In the genomic region with DNA sequence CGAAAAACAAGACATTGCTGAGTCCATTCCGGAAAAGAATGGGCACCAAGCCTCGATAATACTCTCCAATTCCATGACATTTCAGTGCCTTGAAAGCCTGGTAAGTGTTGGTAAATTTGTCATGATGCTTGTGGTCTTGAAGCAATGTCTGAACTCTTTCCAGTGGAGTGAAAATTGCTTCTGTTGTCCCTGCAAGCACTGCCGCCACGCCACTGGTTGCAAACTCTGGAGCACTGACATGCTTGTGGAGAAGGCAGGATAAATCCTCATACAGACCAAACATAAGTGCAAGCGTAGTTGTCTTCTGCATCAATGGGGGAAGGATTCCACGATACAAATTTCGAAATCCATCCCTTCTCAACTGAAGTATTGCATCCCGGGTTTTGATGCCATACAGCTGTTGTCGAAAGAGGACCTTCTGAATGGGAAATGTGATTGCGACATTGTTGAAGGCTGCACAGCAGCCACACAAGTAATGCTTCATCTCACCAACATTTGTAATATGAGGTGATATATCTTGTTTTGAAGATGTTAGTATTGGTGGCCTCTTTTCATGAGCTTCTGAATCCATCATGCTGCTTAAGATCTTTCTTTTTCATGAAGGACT, we compare ENCODE assay signal across 7 cellular contexts. TPM values are rescaled to one million over a fixed set of nuclear protein-coding genes. Genes with fewer than 3 reads are reported as not detected.
DNase-seq lines count a peak whose midpoint lies in the region; ATAC-seq, FAIRE-seq and TF ChIP-seq lines count a peak whose summit lies in the region.
"Not testable (repeated sequence)": the region's sequence is repeated elsewhere in the genome, so short reads cannot be mapped to it uniquely, and the experiment has no call there.

No MANE protein-coding gene starts in this region.

- not testable (repeated sequence) for H3K27ac ChIP-seq in K562 (ENCODE audit: extremely low read depth, low read depth, low read length)

- H3K36me3 ChIP-seq in K562 (ENCODE audit: control insufficient read depth, insufficient read depth, low read length), result peaks cover 41% of the 10 kb centered on the region

- intact Hi-C loops in K562 (cut with micrococcal nuclease), result not testable (repeated sequence)

- WGBS in K562 (ENCODE audit: insufficient coverage, low coverage, missing lambda C conversion rate), result 87% methylated on average over 7 of the region's 11 CpGs

- TF ChIP-seq EP300 in Ishikawa (IDR thresholded peaks at IDR 0.05; ENCODE audit: borderline replicate concordance); K562 (IDR thresholded peaks at IDR 0.05; ENCODE audit: low read length): not testable (repeated sequence)

- not testable (repeated sequence) for H4K20me1 ChIP-seq in K562 (replicated peaks; ENCODE audit: control insufficient read depth, insufficient read depth, low read length)

- TF ChIP-seq RAD21 in Ishikawa (IDR thresholded peaks at IDR 0.05; ENCODE audit: low read depth); K562 (CRISPR knock-in tag; conservative IDR thresholded peaks at IDR 0.05 in 1 of 2, IDR thresholded peaks at IDR 0.05 in 1 of 2): not testable (repeated sequence)

- POLR2A ChIA-PET in K562 (lab: Yijun Ruan, JAX), result not testable (repeated sequence)

- H3K4me2 ChIP-seq in K562 (ENCODE audit: insufficient read depth, low read length), result not testable (repeated sequence)

- DNase-seq in CD1c-positive myeloid dendritic cell (ENCODE audit: extremely low spot score), result peak; percentile 14
- DNase-seq in NB4 (ENCODE audit: low read depth), result peak; percentile 68
- peak; percentile 19 for DNase-seq in SKM-1 (lab: John Stamatoyannopoulos, UW; ENCODE audit: unreplicated experiment)
- DNase-seq in K562 (ENCODE audit: extremely low read depth in 1 of 4, low spot score in 3 of 4), result not testable (repeated sequence)
- DNase-seq in fibroblast of peridontal ligament (ENCODE audit: extremely low read depth), result peak; percentile 12
- DNase-seq in iris pigment epithelial cell (ENCODE audit: low read depth), result peak; percentile 55

- not testable (repeated sequence) for H2AFZ ChIP-seq in K562 (ENCODE audit: low read depth, low read length)

- H3K79me2 ChIP-seq in K562 (ENCODE audit: control insufficient read depth, insufficient read depth, low read length), result not testable (repeated sequence)

- not testable (repeated sequence) for ATAC-seq in K562

- in situ Hi-C loops in K562 (cut with MboI), result not testable (repeated sequence)

- TF ChIP-seq POLR2A in NB4 (IDR thresholded peaks at IDR 0.05; ENCODE audit: extremely low read depth, insufficient read length); K562 (conservative IDR thresholded peaks at IDR 0.05): not testable (repeated sequence)

- not testable (repeated sequence) for BruUV-seq in K562 (replicated peaks; lab: Mats Ljungman, UMichigan)

- not testable (repeated sequence) for H3K27me3 ChIP-seq in K562 (ENCODE audit: control insufficient read depth in 2 of 2, insufficient read depth in 2 of 2, low read length in 2 of 2)

- not testable (repeated sequence) for H3K4me3 ChIP-seq in NB4 (ENCODE audit: low read depth, low read length); K562

- not testable (repeated sequence) for FAIRE-seq in K562 (lab: Jason Lieb, UNC)

- CTCF ChIA-PET in K562 (lab: Yijun Ruan, JAX; ENCODE audit: low intra/inter-chr PET ratio), result not testable (repeated sequence)

- H3K9me3 ChIP-seq in K562 (replicated peaks; ENCODE audit: control insufficient read depth, insufficient read depth, low read depth, low read length), result not testable (repeated sequence)

- not testable (repeated sequence) for H3K9me1 ChIP-seq in K562 (ENCODE audit: control insufficient read depth, insufficient read depth, low read length)

- not testable (repeated sequence) for H3K4me1 ChIP-seq in K562 (replicated peaks in 1 of 2; ENCODE audit: control insufficient read depth in 2 of 2, insufficient read depth in 2 of 2, low read length in 2 of 2)

- TF ChIP-seq CTCF in NB4 (IDR thresholded peaks at IDR 0.05; ENCODE audit: low read depth, low read length); K562 (IDR thresholded peaks at IDR 0.05 in 2 of 3, conservative IDR thresholded peaks at IDR 0.05 in 1 of 3; ENCODE audit: insufficient read depth in 2 of 3, low read depth in 1 of 3, low read length in 3 of 3): not testable (repeated sequence)

- H3K9ac ChIP-seq in K562 (ENCODE audit: insufficient read depth in 1 of 2, low read depth in 2 of 2, low read length in 2 of 2), result not testable (repeated sequence)

TF ChIP-seq in Ishikawa, 13 proteins besides CTCF, POLR2A, EP300 and RAD21:
- peak; percentile 35; the same call in 1 of the 2 replicates for TF ChIP-seq CEBPB (IDR thresholded peaks at IDR 0.05)

TF ChIP-seq in K562, 482 proteins besides CTCF, POLR2A, EP300 and RAD21:
- TF ChIP-seq CEBPG (CRISPR knock-in tag; IDR thresholded peaks at IDR 0.05) (0 out of 2 replicates have a peak, but pooled peaks have one; percentile 27), CEBPG (tag; conservative IDR thresholded peaks at IDR 0.05 in 1 of 2, IDR thresholded peaks at IDR 0.05 in 1 of 2) (peak; percentile 65 to 74), CEBPB (tag; IDR thresholded peaks at IDR 0.05) (peak; percentile 90)

RNA-seq across cellular contexts. Expression of a gene that starts 15.8 kb away (rescaled TPM):
- total RNA-seq in K562 (2011; cell fraction: chromatin; rRNA removed; ENCODE audit: low replicate concordance), result 40.8 and 61.0 TPM in 2 replicates
- 32.4 and 33.6 TPM in 2 replicates for total RNA-seq in K562 (2011; cell fraction: nucleolus; rRNA removed)
- total RNA-seq in K562 (2011; cell fraction: nucleoplasm; rRNA removed), result 35.0 and 43.8 TPM in 2 replicates
- 24.5 and 28.0 TPM in 2 replicates for total RNA-seq in K562 (2014; rRNA removed)
- total RNA-seq in K562 (2014; rRNA removed; fragmentation: Illumina TruSeq; extraction: Trizol), result 40.7 and 44.2 TPM in 2 replicates
- 39.3 and 39.5 TPM in 2 replicates for total RNA-seq in K562 (2015; rRNA removed; fragmentation: Illumina TruSeq; extraction: Trizol)
- 31.5 and 32.9 TPM in 2 replicates for total RNA-seq in K562 (2021)
- polyA plus RNA-seq in K562 (2011; rRNA removed), result 30.6 and 37.0 TPM in 2 replicates
- polyA plus RNA-seq in K562 (2011; cell fraction: cytosol; rRNA removed), result 19.0 and 25.4 TPM in 2 replicates
- 16.1 and 21.9 TPM in 2 replicates for polyA plus RNA-seq in K562 (2011; cell fraction: nucleus; rRNA removed)
- 9.9 and 15.1 TPM in 2 replicates for polyA plus RNA-seq in K562 (2012)
- 23.2 and 23.5 TPM in 2 replicates for polyA plus RNA-seq in K562 (2014; fragmentation: Illumina TruSeq; extraction: Trizol)
- 10 to 100 TPM in 1 of 2 experiments, 1 to 10 TPM in 1; 9.1 to 10.6 TPM for polyA plus RNA-seq in K562 (2014; fragmentation: Nextera tagmentation; extraction: Ambion mirVana)
- 18.7 and 22.3 TPM in 2 replicates for polyA plus RNA-seq in K562 (2014; rRNA removed)
- polyA minus RNA-seq in K562 (2011; rRNA and poly(A)+ RNA removed), result 78.5 and 79.6 TPM in 2 replicates
- 19.4 and 29.1 TPM in 2 replicates for polyA minus RNA-seq in K562 (2011; cell fraction: cytosol; rRNA and poly(A)+ RNA removed)
- 15.5 and 23.4 TPM in 2 replicates for polyA minus RNA-seq in K562 (2011; cell fraction: nucleus; rRNA and poly(A)+ RNA removed)
